ENCODE assay signal across 1 cellular context in genomic region chr1:237011432-237011831, GRCh38.
TF ChIP-seq lines count a peak whose summit lies in the region.

No MANE protein-coding gene starts in this region.

TF ChIP-seq in GM23338, 12 proteins besides CTCF, POLR2A, EP300 and RAD21 (continued from another document):
- TF ChIP-seq ZNF462 (CRISPR knock-in tag; IDR thresholded peaks at IDR 0.05) = no peak
- TF ChIP-seq ZNF114 (CRISPR knock-in tag; IDR thresholded peaks at IDR 0.05) = no peak
- TF ChIP-seq ZNF331 (CRISPR knock-in tag; IDR thresholded peaks at IDR 0.05; ENCODE audit: low read depth) = no peak
- no peak for TF ChIP-seq NANOG (IDR thresholded peaks at IDR 0.05; ENCODE audit: borderline replicate concordance)
- TF ChIP-seq EZH2phosphoT487 (IDR thresholded peaks at IDR 0.05; ENCODE audit: unreplicated experiment) = no peak
- no peak for TF ChIP-seq ETS1 (IDR thresholded peaks at IDR 0.05)
- TF ChIP-seq POLR2AphosphoS5 (IDR thresholded peaks at IDR 0.05; ENCODE audit: low read depth) = no peak
- TF ChIP-seq EZH2 (IDR thresholded peaks at IDR 0.05; ENCODE audit: low read depth, unreplicated experiment) = no peak
- no peak for TF ChIP-seq CREB1 (CRISPR knock-in tag; IDR thresholded peaks at IDR 0.05; ENCODE audit: low read depth)
- TF ChIP-seq STAT1 (IDR thresholded peaks at IDR 0.05; ENCODE audit: unreplicated experiment) = no peak
- no peak for TF ChIP-seq JUNB (IDR thresholded peaks at IDR 0.05; ENCODE audit: unreplicated experiment)
